ENCODE assay signal across 8 cellular contexts in genomic region chr14:105490572-105491365, GRCh38.
DNase-seq lines count a peak whose midpoint lies in the region; ATAC-seq and FAIRE-seq lines count a peak whose summit lies in the region.

A gene with protein sequence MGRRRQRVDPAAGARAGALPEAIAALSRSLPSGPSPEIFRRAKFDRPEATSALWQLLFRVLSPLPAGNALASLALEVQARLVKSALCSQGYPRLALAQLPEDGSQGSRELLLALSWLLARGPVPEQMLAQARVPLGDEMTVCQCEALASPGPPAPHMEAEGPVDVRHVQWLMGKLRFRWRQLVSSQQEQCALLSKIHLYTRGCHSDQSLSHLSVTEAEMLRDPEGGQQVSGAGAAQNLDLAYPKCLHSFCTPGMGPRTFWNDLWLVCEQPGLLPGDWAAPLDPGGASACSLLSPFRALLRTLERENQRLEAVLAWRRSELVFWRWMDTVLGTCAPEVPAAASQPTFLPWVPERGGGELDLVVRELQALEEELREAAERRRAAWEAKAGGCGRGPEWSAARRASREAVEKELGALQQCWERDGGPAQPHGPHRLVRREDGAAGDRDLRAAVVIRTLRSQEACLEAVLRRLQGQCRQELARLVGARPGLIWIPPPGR (plus strand): TSS chr14:105491246. CDS start chr14:105491376, 130 bp downstream.

- ATAC-seq in GM19324 (IDR thresholded peaks at IDR 0.05; ENCODE audit: low FRiP score, unreplicated experiment) (peak; percentile 76), HG03469 (IDR thresholded peaks at IDR 0.05; ENCODE audit: unreplicated experiment) (peak; percentile 47)

- peak; percentile 93 to 100 (median 99) for DNase-seq in C1 segment of cervical spinal cord (lab: John Stamatoyannopoulos, UW)
- peak; percentile 100 for DNase-seq in NCI-H526 (lab: John Stamatoyannopoulos, UW)
- DNase-seq in activated CD4-positive, alpha-beta T cell treated with anti-CD3 and anti-CD28 coated beads for 48 hours: peak; percentile 99
- DNase-seq in kidney glomerular epithelial cell (lab: John Stamatoyannopoulos, UW): peak; percentile 100
- peak; percentile 93 to 99 for DNase-seq in stimulated activated CD4-positive, alpha-beta T cell treated with anti-CD3 and anti-CD28 coated beads, Interleukin-1b, Interleukin-23, amount 100 ng/mL, for 1 hour (ENCODE audit: low read depth in 2 of 2)

- peak; percentile 91 for FAIRE-seq in colon (lab: Jason Lieb, UNC)

Comparison
In these comparisons a context has a peak if more than half of its experiments do, and no peak if none do; other contexts are left out.
1. Peak in every context shown above with its lines: DNase-seq and ATAC-seq.